Comparison of ENCODE assay signal across 8 cellular contexts in the genomic region with DNA sequence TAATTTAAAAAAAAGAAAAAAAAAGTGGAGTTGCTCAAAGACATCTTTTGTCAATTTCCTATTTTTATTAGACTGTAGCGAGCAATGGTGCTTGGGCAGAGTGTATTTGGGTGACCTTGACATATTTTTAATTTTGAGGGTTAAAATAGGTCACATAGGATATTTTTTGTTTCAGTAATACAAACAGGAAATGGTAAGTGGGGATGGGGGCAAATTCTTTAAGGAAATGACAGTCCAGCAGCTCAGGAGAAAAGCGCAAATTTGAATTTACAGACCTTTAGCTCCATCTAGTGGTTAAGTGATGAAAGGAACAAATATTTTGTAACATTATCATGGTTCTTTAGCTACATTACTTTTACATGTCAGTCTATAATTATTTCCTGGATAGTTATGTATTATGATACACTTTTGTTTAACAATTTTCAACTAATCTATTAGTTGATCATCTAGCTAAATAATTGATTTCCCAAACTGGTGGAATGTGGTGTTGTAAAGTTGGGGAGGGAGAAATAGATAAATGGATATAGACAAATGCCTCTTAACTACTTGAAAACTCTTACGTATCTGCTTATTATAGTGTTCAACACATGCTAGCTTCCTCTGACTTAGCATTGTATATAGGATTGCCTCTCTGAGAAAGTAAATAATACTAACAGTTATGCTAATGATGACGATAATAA. TPM values are rescaled to one million over a fixed set of nuclear protein-coding genes. Genes with fewer than 3 reads are reported as not detected.
DNase-seq lines count a peak whose midpoint lies in the region; ATAC-seq and TF ChIP-seq lines count a peak whose summit lies in the region.

No MANE protein-coding gene starts in this region.

- H3K9me3 ChIP-seq in DND-41 (ENCODE audit: insufficient read depth, low read length, severe bottlenecking) (no peaks in the 10 kb centered on the region), ascending aorta (no peaks in the 10 kb centered on the region), testis (no peaks in the 10 kb centered on the region)

- H3K36me3 ChIP-seq in DND-41 (ENCODE audit: insufficient read depth, low read length): no peaks in the 10 kb centered on the region
- H3K36me3 ChIP-seq in ascending aorta: no peaks in the 10 kb centered on the region
- H3K36me3 ChIP-seq in testis (ENCODE audit: low read depth, missing control alignments): no peaks in the 10 kb centered on the region

- H3K27ac ChIP-seq in DND-41 (ENCODE audit: low read length) (peak overlapping the region; percentile 57; the same call in 1 of the 2 replicates), ascending aorta (no peak overlapping the region), testis (no peak overlapping the region)

- H3K4me3 ChIP-seq in DND-41 (ENCODE audit: low read depth in 1 of 2, low read length in 2 of 2) (no peak overlapping the region), ascending aorta (no peak overlapping the region), testis (no peak overlapping the region)

- no peak overlapping the region for H2AFZ ChIP-seq in DND-41 (ENCODE audit: low read depth, low read length)

- peaks cover 27% of the 10 kb centered on the region for H3K4me1 ChIP-seq in DND-41 (ENCODE audit: insufficient read depth, low read length)
- H3K4me1 ChIP-seq in ascending aorta: peaks cover 0 to 4% of the 10 kb centered on the region in 2 donors
- peaks cover 10% of the 10 kb centered on the region for H3K4me1 ChIP-seq in testis

- 45 to 55% methylated on average over 4 of the region's 4 CpGs for WGBS in testis, 2 donors

- ATAC-seq in DND-41 (ENCODE audit: insufficient read depth, low read depth) (peak; percentile 77), GM21367 (IDR thresholded peaks at IDR 0.05; ENCODE audit: unreplicated experiment) (no peak)

- TF ChIP-seq CTCF in DND-41 (IDR thresholded peaks at IDR 0.05; ENCODE audit: borderline replicate concordance, extremely low read depth, low read length, poor library complexity, severe bottlenecking) (peak; percentile 78), ascending aorta (IDR thresholded peaks at IDR 0.05) (peak; percentile 65 to 76 (median 74)), testis (IDR thresholded peaks at IDR 0.05) (peak; percentile 78 to 84 (median 81))

- intact Hi-C loops in ascending aorta (cut with DNase I) (loop anchor here (1.0 to 10.0 kb wide), 4 partner anchors 145 to 548 kb away; a partner anchor contains a TSS), testis (cut with DNase I; ENCODE audit: low total_unique reads) (loop anchor here (5.0 to 10.0 kb wide), 2 partner anchors 147 to 240 kb away; no protein-coding TSS in a partner anchor)

- 0 out of 2 replicates have a peak overlapping the region, but pooled peaks have one; percentile 21 for H3K4me2 ChIP-seq in DND-41 (ENCODE audit: insufficient read depth, low read length)

- DNase-seq in DND-41 (peak; percentile 19), HCEC 1CT (peak; percentile 53), NCI-H2227 treated with DMSO at 0.1 percent for 48 hours (lab: John Stamatoyannopoulos, UW) (peak; percentile 60), ascending aorta (ENCODE audit: low spot score in 2 of 2) (no peak), iPS-NIHi11 (ENCODE audit: low spot score) (peak; percentile 53), testis (no peak), HPDE6-E6E7 (ENCODE audit: extremely low spot score) (no peak)

- H3K79me2 ChIP-seq in DND-41 (ENCODE audit: insufficient read depth, low read length): no peaks in the 10 kb centered on the region

- no peak for TF ChIP-seq POLR2A in testis (IDR thresholded peaks at IDR 0.05)

- no peaks in the 10 kb centered on the region for H4K20me1 ChIP-seq in DND-41 (ENCODE audit: insufficient read depth, low read length)

- H3K27me3 ChIP-seq in DND-41 (ENCODE audit: insufficient read depth, low read length, poor library complexity) (no peaks in the 10 kb centered on the region), ascending aorta (no peaks in the 10 kb centered on the region), testis (no peaks in the 10 kb centered on the region)

- H3K9ac ChIP-seq in DND-41 (ENCODE audit: low read depth, low read length): no peak overlapping the region

RNA-seq across cellular contexts. Expression of a gene that starts 10.0 kb away (rescaled TPM):
- total RNA-seq in ascending aorta: 147 TPM
- total RNA-seq in testis: 100 to 1,000 TPM in 1 of 2 donors, 10 to 100 TPM in 1; 70.2 to 115 TPM
- 65.2 TPM for polyA plus RNA-seq in testis (ENCODE audit: insufficient read depth, low read depth, low replicate concordance)

Comparison
In these comparisons a context has a peak if more than half of its experiments do, and no peak if none do; other contexts are left out.
1. DNase-seq: peak in DND-41 (single experiment), HCEC 1CT (single experiment), NCI-H2227 treated with DMSO at 0.1 percent for 48 hours (single experiment) and iPS-NIHi11 (single experiment); none in ascending aorta (0 of 2), testis (single experiment) and HPDE6-E6E7 (single experiment).
2. Peak in every context shown above with its lines, with median percentiles within 50 percentile points of each other: CTCF ChIP-seq.